In the genomic region with DNA sequence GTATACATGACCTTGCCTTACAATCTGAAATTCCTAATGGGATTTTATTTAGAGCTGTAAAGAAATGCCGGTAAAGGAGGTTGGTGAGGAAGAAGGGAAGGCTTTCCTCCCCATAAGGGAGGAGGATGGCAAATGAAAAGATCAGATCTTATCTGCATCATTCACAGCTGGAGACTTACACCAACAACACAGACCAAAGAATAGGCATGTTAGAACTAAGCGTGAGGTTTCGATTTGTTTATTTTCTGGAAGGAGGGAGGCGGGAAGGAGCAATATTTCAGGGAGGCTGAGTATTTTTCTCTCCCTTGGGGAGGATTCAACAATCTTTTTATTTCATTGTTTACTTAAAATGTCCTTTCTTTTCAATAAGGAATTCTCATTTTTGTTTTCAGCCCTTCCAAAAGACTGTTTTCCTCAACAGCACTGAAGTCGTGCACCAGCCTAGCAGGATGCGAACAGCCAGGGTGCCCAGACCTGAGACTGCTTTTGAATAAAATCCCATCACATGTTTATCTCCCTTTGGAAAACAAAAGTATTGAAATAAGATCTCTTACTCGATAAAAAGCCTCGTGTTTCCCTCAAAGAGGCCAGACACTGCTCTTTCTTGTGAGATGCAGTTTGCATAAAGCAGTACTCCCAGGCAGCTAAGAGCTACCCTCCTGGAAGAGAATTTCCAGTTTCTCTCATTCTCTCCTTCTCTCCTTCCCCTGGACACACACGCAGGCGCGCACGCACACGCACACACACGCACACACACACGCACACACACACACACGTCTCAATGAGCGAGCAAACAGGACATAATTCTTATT, we compare ENCODE assay signal across 11 cellular contexts.
DNase-seq lines count a peak whose midpoint lies in the region; ATAC-seq and TF ChIP-seq lines count a peak whose summit lies in the region.
"Had no signal": no experiment of that assay in that cellular context is flagged by ENCODE, and none has a peak within 500 bp of the region (broad histone marks: within the 10 kb centered on the region; RNA-seq: fewer than 3 reads in every experiment).

No MANE protein-coding gene starts in this region.

- H4K20me1 ChIP-seq in fibroblast of lung (ENCODE audit: control insufficient read depth, extremely low read depth, insufficient read depth, low read length): no peaks in the 10 kb centered on the region

- H3K79me2 ChIP-seq in fibroblast of lung (ENCODE audit: control insufficient read depth, insufficient read depth, low read length): no peaks in the 10 kb centered on the region

- H3K9ac ChIP-seq in NT2/D1 (ENCODE audit: insufficient read length, low read depth) (peak overlapping the region; percentile 50), fibroblast of lung (ENCODE audit: insufficient read depth, low read length) (no peak overlapping the region), rectal smooth muscle tissue (ENCODE audit: low read length) (no peak overlapping the region)

- no peaks in the 10 kb centered on the region for H3K9me3 ChIP-seq in NT2/D1 (ENCODE audit: insufficient read depth, low read length)
- no peaks in the 10 kb centered on the region for H3K9me3 ChIP-seq in fibroblast of lung (ENCODE audit: control insufficient read depth, insufficient read depth, low read depth, low read length)
- H3K9me3 ChIP-seq: colonic mucosa had no signal

- no peak overlapping the region for H3K4me3 ChIP-seq in NT2/D1 (ENCODE audit: insufficient read length, low read depth)
- peak overlapping the region; percentile 18 to 61 (median 47) for H3K4me3 ChIP-seq in fibroblast of lung (replicated peaks in 1 of 4; ENCODE audit: control extremely low read depth in 1 of 4, insufficient read depth in 1 of 4, low read depth in 3 of 4, low read length in 4 of 4)
- peak overlapping the region; percentile 57 for H3K4me3 ChIP-seq in rectal smooth muscle tissue (ENCODE audit: low read length)
- H3K4me3 ChIP-seq: colonic mucosa had no signal

- ATAC-seq in HG02870 (IDR thresholded peaks at IDR 0.05; ENCODE audit: unreplicated experiment): no peak

- H2AFZ ChIP-seq in fibroblast of lung (ENCODE audit: low read length): peak overlapping the region; percentile 23

- TF ChIP-seq CTCF in fibroblast of lung (conservative IDR thresholded peaks at IDR 0.05 in 1 of 2, IDR thresholded peaks at IDR 0.05 in 1 of 2; ENCODE audit: low read depth in 1 of 2, low read length in 2 of 2): no peak

- H3K4me2 ChIP-seq in fibroblast of lung (ENCODE audit: extremely low read depth, insufficient read depth, low read length): peak overlapping the region; percentile 80

- H3K27ac ChIP-seq in fibroblast of lung (ENCODE audit: insufficient read depth, low read length) (peak overlapping the region; percentile 1), rectal smooth muscle tissue (ENCODE audit: low read depth, low read length) (peak overlapping the region; percentile 33)
- H3K27ac ChIP-seq: colonic mucosa had no signal

- peak; percentile 15 for DNase-seq in DMS79 (lab: John Stamatoyannopoulos, UW)
- no peak for DNase-seq in NT2/D1 (ENCODE audit: low read depth, low spot score)
- peak; percentile 48 to 69 for DNase-seq in fibroblast of lung (ENCODE audit: low read depth in 2 of 2)
- no peak for DNase-seq in posterior vena cava (ENCODE audit: low spot score)
- no peak for DNase-seq in NOMO-1 (lab: John Stamatoyannopoulos, UW; ENCODE audit: unreplicated experiment in 2 of 2)
- DNase-seq in mucosa of gallbladder (ENCODE audit: low spot score): no peak
- DNase-seq: colonic mucosa; stimulated activated CD4-positive, alpha-beta T cell treated with anti-CD3 and anti-CD28 coated beads, Interleukin-4, amount 100 ng/mL, for 1 hour; T-helper 2 cell had no signal

- H3K36me3 ChIP-seq in NT2/D1 (ENCODE audit: insufficient read depth, insufficient read length, low read length) (no peaks in the 10 kb centered on the region), fibroblast of lung (ENCODE audit: control insufficient read depth, insufficient read depth, low read length) (no peaks in the 10 kb centered on the region), rectal smooth muscle tissue (ENCODE audit: control insufficient read depth, insufficient read depth, low read length) (no peaks in the 10 kb centered on the region)
- H3K36me3 ChIP-seq: colonic mucosa had no signal

- H3K27me3 ChIP-seq in NT2/D1 (ENCODE audit: insufficient read depth, insufficient read length) (no peaks in the 10 kb centered on the region), fibroblast of lung (ENCODE audit: control insufficient read depth, insufficient read depth, low read length) (no peaks in the 10 kb centered on the region), rectal smooth muscle tissue (ENCODE audit: control insufficient read depth, insufficient read depth, low read length) (no peaks in the 10 kb centered on the region)
- H3K27me3 ChIP-seq: colonic mucosa had no signal

- no peaks in the 10 kb centered on the region for H3K4me1 ChIP-seq in NT2/D1 (ENCODE audit: insufficient read depth, insufficient read length)
- H3K4me1 ChIP-seq in fibroblast of lung (ENCODE audit: control insufficient read depth, extremely low read depth, insufficient read depth, low read length): peaks cover 8% of the 10 kb centered on the region
- H3K4me1 ChIP-seq in rectal smooth muscle tissue (ENCODE audit: control insufficient read depth, insufficient read depth, low read length): peaks cover 11% of the 10 kb centered on the region
- H3K4me1 ChIP-seq: colonic mucosa had no signal

- intact Hi-C loops in posterior vena cava (cut with DNase I): no loop called here

Comparison
In these comparisons a context has a peak if more than half of its experiments do, and no peak if none do; other contexts are left out.
1. DNase-seq: peak in DMS79 (single experiment) and fibroblast of lung (2 of 2); none in NT2/D1 (single experiment), posterior vena cava (single experiment), NOMO-1 (0 of 2) and mucosa of gallbladder (single experiment).